Comparison of ENCODE assay signal across 1 cellular context in the genomic region with DNA sequence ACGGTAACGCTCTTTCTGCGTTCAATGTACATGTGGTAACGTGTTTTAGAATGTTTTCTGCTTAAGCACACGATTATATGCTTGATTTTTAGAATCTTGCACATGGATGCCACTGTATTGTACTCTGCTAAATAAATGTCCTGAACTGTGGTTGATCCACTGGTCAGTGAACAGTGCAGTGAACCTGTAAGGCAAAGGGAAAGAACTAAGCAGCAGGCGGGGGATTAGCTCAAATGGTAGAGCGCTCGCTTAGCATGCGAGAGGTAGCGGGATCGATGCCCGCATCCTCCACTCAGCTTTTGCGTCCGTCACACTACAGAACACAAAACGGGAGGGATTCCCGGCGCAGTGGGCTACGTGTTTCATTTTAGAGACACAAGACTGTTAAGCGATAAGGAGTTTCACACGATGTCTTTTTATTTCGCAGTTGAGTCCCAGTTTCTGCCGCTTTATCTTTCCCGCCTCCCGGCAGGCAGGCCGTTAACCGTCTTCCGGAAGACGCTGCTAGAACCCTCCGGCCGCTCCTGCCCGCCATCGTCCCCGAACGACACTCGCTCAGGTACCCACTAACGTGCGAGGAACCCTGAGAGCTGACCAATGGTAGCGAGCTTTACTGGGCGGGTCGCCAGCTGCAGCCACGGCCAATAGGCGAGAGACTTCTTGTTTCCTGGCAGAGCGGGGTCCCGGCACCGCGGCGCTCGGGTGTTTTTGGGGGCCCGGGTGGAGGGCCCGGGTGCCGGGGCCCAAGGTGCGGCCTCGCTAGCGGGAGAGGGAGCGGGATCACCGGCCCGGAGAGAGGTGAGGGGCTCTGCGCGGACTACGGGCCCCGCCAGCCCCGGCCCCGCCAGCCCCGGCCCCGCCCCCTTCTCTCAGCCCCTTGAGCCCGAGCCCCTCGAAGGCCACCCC.
TF ChIP-seq lines count a peak whose summit lies in the region.

A gene with protein sequence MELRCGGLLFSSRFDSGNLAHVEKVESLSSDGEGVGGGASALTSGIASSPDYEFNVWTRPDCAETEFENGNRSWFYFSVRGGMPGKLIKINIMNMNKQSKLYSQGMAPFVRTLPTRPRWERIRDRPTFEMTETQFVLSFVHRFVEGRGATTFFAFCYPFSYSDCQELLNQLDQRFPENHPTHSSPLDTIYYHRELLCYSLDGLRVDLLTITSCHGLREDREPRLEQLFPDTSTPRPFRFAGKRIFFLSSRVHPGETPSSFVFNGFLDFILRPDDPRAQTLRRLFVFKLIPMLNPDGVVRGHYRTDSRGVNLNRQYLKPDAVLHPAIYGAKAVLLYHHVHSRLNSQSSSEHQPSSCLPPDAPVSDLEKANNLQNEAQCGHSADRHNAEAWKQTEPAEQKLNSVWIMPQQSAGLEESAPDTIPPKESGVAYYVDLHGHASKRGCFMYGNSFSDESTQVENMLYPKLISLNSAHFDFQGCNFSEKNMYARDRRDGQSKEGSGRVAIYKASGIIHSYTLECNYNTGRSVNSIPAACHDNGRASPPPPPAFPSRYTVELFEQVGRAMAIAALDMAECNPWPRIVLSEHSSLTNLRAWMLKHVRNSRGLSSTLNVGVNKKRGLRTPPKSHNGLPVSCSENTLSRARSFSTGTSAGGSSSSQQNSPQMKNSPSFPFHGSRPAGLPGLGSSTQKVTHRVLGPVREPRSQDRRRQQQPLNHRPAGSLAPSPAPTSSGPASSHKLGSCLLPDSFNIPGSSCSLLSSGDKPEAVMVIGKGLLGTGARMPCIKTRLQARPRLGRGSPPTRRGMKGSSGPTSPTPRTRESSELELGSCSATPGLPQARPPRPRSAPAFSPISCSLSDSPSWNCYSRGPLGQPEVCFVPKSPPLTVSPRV (plus strand): TSS at position 673 of the 906 bp plus-strand sequence. CDS start 1,291 bp downstream, outside the sequence.

TF ChIP-seq in GM12878, 131 proteins besides CTCF, POLR2A, EP300 and RAD21 (continued from another document and continues in another):
- TF ChIP-seq, protein P1, sequence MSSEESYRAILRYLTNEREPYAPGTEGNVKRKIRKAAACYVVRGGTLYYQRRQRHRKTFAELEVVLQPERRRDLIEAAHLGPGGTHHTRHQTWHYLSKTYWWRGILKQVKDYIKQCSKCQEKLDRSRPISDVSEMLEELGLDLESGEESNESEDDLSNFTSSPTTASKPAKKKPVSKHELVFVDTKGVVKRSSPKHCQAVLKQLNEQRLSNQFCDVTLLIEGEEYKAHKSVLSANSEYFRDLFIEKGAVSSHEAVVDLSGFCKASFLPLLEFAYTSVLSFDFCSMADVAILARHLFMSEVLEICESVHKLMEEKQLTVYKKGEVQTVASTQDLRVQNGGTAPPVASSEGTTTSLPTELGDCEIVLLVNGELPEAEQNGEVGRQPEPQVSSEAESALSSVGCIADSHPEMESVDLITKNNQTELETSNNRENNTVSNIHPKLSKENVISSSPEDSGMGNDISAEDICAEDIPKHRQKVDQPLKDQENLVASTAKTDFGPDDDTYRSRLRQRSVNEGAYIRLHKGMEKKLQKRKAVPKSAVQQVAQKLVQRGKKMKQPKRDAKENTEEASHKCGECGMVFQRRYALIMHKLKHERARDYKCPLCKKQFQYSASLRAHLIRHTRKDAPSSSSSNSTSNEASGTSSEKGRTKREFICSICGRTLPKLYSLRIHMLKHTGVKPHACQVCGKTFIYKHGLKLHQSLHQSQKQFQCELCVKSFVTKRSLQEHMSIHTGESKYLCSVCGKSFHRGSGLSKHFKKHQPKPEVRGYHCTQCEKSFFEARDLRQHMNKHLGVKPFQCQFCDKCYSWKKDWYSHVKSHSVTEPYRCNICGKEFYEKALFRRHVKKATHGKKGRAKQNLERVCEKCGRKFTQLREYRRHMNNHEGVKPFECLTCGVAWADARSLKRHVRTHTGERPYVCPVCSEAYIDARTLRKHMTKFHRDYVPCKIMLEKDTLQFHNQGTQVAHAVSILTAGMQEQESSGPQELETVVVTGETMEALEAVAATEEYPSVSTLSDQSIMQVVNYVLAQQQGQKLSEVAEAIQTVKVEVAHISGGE (CRISPR knock-in tag; IDR thresholded peaks at IDR 0.05), result peak; percentile 54
- TF ChIP-seq HDAC2 (IDR thresholded peaks at IDR 0.05) (no peak), SMAD1 (IDR thresholded peaks at IDR 0.05; ENCODE audit: low read depth, partially characterized antibody) (no peak), CHD4 (IDR thresholded peaks at IDR 0.05) (no peak), YBX1 (IDR thresholded peaks at IDR 0.05) (no peak), NFIC (IDR thresholded peaks at IDR 0.05; ENCODE audit: low read depth, low read length) (peak; percentile 83; the same call in 1 of the 2 replicates), PAX8 (IDR thresholded peaks at IDR 0.05) (no peak), KDM1A (IDR thresholded peaks at IDR 0.05; ENCODE audit: borderline replicate concordance) (no peak), ZZZ3 (IDR thresholded peaks at IDR 0.05; ENCODE audit: control insufficient read depth, insufficient read length, low read depth) (no peak), IKZF1 (conservative IDR thresholded peaks at IDR 0.05) (peak; percentile 41), SIX5 (IDR thresholded peaks at IDR 0.05; ENCODE audit: low read depth, low read length, severe bottlenecking) (peak; percentile 27), ZNF24 (IDR thresholded peaks at IDR 0.05) (peak; percentile 99), POLR2AphosphoS5 (IDR thresholded peaks at IDR 0.05; ENCODE audit: low read length) (peak; percentile 88), NRF1 (conservative IDR thresholded peaks at IDR 0.05; ENCODE audit: low read depth, low read length) (no peak), SPI1 (IDR thresholded peaks at IDR 0.05; ENCODE audit: borderline replicate concordance, insufficient read depth, low read depth, low read length) (peak; percentile 8; the same call in 1 of the 2 replicates), DPF2 (IDR thresholded peaks at IDR 0.05) (0 out of 2 replicates have a peak, but pooled peaks have one; percentile 27), HDAC6 (IDR thresholded peaks at IDR 0.05; ENCODE audit: unreplicated experiment) (no peak), SREBF2 (IDR thresholded peaks at IDR 0.05; ENCODE audit: low read length) (peak; percentile 92), ESRRA (IDR thresholded peaks at IDR 0.05; ENCODE audit: low read length) (0 out of 2 replicates have a peak, but pooled peaks have one; percentile 33), SMAD5 (IDR thresholded peaks at IDR 0.05; ENCODE audit: low read depth) (no peak), ATF7 (IDR thresholded peaks at IDR 0.05; ENCODE audit: low read depth) (no peak; the same call in 1 of the 2 replicates), JUNB (IDR thresholded peaks at IDR 0.05) (peak; percentile 6; the same call in 1 of the 2 replicates), TBL1XR1 (IDR thresholded peaks at IDR 0.05; ENCODE audit: low read depth, low read length) (peak; percentile 67), SUZ12 (IDR thresholded peaks at IDR 0.05; ENCODE audit: unreplicated experiment) (no peak), SREBF1 (IDR thresholded peaks at IDR 0.05; ENCODE audit: low read length) (no peak), ZNF622 (IDR thresholded peaks at IDR 0.05) (no peak), HCFC1 (IDR thresholded peaks at IDR 0.05; ENCODE audit: low read length) (no peak), TCF3 (IDR thresholded peaks at IDR 0.05; ENCODE audit: borderline replicate concordance, insufficient read depth, low read depth, low read length) (no peak), CHD1 (IDR thresholded peaks at IDR 0.05; ENCODE audit: low read depth, low read length) (no peak), ZSCAN29 (IDR thresholded peaks at IDR 0.05) (peak; percentile 89), EED (IDR thresholded peaks at IDR 0.05; ENCODE audit: low read depth) (no peak)
- TF ChIP-seq, protein P2, sequence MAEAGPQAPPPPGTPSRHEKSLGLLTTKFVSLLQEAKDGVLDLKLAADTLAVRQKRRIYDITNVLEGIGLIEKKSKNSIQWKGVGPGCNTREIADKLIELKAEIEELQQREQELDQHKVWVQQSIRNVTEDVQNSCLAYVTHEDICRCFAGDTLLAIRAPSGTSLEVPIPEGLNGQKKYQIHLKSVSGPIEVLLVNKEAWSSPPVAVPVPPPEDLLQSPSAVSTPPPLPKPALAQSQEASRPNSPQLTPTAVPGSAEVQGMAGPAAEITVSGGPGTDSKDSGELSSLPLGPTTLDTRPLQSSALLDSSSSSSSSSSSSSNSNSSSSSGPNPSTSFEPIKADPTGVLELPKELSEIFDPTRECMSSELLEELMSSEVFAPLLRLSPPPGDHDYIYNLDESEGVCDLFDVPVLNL (IDR thresholded peaks at IDR 0.05; ENCODE audit: low read depth, low read length), result 0 out of 2 replicates have a peak, but pooled peaks have one; percentile 66
- TF ChIP-seq, protein P3, sequence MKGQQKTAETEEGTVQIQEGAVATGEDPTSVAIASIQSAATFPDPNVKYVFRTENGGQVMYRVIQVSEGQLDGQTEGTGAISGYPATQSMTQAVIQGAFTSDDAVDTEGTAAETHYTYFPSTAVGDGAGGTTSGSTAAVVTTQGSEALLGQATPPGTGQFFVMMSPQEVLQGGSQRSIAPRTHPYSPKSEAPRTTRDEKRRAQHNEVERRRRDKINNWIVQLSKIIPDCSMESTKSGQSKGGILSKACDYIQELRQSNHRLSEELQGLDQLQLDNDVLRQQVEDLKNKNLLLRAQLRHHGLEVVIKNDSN (IDR thresholded peaks at IDR 0.05; ENCODE audit: borderline replicate concordance, extremely low read length, insufficient read depth, low read depth, low read length), result no peak
- TF ChIP-seq, protein P4, sequence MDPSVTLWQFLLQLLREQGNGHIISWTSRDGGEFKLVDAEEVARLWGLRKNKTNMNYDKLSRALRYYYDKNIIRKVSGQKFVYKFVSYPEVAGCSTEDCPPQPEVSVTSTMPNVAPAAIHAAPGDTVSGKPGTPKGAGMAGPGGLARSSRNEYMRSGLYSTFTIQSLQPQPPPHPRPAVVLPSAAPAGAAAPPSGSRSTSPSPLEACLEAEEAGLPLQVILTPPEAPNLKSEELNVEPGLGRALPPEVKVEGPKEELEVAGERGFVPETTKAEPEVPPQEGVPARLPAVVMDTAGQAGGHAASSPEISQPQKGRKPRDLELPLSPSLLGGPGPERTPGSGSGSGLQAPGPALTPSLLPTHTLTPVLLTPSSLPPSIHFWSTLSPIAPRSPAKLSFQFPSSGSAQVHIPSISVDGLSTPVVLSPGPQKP (IDR thresholded peaks at IDR 0.05; ENCODE audit: low read depth, low read length), result peak; percentile 79; the same call in 1 of the 2 replicates
- TF ChIP-seq, protein P5, sequence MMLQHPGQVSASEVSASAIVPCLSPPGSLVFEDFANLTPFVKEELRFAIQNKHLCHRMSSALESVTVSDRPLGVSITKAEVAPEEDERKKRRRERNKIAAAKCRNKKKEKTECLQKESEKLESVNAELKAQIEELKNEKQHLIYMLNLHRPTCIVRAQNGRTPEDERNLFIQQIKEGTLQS (IDR thresholded peaks at IDR 0.05; ENCODE audit: borderline replicate concordance, extremely low read depth, low read depth, low read length), result no peak
- TF ChIP-seq, protein P6, sequence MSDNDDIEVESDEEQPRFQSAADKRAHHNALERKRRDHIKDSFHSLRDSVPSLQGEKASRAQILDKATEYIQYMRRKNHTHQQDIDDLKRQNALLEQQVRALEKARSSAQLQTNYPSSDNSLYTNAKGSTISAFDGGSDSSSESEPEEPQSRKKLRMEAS (IDR thresholded peaks at IDR 0.05; ENCODE audit: low read depth, low read length), result peak; percentile 94
- TF ChIP-seq, protein P7, sequence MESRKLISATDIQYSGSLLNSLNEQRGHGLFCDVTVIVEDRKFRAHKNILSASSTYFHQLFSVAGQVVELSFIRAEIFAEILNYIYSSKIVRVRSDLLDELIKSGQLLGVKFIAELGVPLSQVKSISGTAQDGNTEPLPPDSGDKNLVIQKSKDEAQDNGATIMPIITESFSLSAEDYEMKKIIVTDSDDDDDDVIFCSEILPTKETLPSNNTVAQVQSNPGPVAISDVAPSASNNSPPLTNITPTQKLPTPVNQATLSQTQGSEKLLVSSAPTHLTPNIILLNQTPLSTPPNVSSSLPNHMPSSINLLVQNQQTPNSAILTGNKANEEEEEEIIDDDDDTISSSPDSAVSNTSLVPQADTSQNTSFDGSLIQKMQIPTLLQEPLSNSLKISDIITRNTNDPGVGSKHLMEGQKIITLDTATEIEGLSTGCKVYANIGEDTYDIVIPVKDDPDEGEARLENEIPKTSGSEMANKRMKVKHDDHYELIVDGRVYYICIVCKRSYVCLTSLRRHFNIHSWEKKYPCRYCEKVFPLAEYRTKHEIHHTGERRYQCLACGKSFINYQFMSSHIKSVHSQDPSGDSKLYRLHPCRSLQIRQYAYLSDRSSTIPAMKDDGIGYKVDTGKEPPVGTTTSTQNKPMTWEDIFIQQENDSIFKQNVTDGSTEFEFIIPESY (IDR thresholded peaks at IDR 0.05), result no peak
- TF ChIP-seq, protein P8, sequence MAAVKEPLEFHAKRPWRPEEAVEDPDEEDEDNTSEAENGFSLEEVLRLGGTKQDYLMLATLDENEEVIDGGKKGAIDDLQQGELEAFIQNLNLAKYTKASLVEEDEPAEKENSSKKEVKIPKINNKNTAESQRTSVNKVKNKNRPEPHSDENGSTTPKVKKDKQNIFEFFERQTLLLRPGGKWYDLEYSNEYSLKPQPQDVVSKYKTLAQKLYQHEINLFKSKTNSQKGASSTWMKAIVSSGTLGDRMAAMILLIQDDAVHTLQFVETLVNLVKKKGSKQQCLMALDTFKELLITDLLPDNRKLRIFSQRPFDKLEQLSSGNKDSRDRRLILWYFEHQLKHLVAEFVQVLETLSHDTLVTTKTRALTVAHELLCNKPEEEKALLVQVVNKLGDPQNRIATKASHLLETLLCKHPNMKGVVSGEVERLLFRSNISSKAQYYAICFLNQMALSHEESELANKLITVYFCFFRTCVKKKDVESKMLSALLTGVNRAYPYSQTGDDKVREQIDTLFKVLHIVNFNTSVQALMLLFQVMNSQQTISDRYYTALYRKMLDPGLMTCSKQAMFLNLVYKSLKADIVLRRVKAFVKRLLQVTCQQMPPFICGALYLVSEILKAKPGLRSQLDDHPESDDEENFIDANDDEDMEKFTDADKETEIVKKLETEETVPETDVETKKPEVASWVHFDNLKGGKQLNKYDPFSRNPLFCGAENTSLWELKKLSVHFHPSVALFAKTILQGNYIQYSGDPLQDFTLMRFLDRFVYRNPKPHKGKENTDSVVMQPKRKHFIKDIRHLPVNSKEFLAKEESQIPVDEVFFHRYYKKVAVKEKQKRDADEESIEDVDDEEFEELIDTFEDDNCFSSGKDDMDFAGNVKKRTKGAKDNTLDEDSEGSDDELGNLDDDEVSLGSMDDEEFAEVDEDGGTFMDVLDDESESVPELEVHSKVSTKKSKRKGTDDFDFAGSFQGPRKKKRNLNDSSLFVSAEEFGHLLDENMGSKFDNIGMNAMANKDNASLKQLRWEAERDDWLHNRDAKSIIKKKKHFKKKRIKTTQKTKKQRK (IDR thresholded peaks at IDR 0.05; ENCODE audit: low read depth, low read length), result no peak
- TF ChIP-seq, protein P9, sequence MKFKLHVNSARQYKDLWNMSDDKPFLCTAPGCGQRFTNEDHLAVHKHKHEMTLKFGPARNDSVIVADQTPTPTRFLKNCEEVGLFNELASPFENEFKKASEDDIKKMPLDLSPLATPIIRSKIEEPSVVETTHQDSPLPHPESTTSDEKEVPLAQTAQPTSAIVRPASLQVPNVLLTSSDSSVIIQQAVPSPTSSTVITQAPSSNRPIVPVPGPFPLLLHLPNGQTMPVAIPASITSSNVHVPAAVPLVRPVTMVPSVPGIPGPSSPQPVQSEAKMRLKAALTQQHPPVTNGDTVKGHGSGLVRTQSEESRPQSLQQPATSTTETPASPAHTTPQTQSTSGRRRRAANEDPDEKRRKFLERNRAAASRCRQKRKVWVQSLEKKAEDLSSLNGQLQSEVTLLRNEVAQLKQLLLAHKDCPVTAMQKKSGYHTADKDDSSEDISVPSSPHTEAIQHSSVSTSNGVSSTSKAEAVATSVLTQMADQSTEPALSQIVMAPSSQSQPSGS (IDR thresholded peaks at IDR 0.05; ENCODE audit: low read length), result peak; percentile 81
